In the genomic region with DNA sequence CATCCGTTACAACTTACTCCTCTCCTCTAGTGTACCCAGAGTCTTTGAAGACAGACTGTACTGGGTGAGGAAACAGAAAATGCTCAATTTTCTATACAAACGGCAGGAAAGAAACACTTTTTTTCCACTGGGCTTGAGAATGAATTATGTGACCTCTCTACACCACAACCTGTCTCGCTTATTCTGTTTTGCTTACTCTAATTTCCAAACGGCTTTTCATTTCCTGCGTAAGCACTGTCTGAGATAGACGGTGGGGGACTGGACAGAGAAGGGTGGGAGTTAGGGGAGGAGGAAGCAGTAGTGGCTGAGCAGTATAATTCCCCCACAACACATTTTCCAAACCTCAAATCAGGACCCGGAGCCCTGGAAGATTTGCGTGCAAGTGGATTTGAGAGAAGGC, we compare ENCODE assay signal across 17 cellular contexts.
DNase-seq lines count a peak whose midpoint lies in the region; ATAC-seq lines count a peak whose summit lies in the region.
"Had no signal": no experiment of that assay in that cellular context is flagged by ENCODE, and none has a peak within 500 bp of the region (broad histone marks: within the 10 kb centered on the region; RNA-seq: fewer than 3 reads in every experiment).

No MANE protein-coding gene starts in this region.

- peaks cover 3% of the 10 kb centered on the region for H3K36me3 Mint-ChIP-seq in activated naive CD4-positive, alpha-beta T cell treated with anti-CD3 and anti-CD28 coated beads, Interleukin-2, amount 50 U/mL, for 24 hours
- H3K36me3 Mint-ChIP-seq in T-helper 17 cell (ENCODE audit: low read depth): peaks cover 3% of the 10 kb centered on the region
- peaks cover 6% of the 10 kb centered on the region for H3K36me3 Mint-ChIP-seq in natural killer cell treated with Interleukin-12 subunit alpha and Interleukin-12 subunit beta and Interleukin-15 and Interleukin-18, amount 100 ng/mL, for 72 hours

- no peaks in the 10 kb centered on the region for H3K9me3 ChIP-seq in T-helper 17 cell (ENCODE audit: control insufficient read depth, low read length, poor library complexity, severe bottlenecking)

- H3K4me3 Mint-ChIP-seq in activated naive CD4-positive, alpha-beta T cell treated with anti-CD3 and anti-CD28 coated beads, Interleukin-2, amount 50 U/mL, for 24 hours: peak overlapping the region; percentile 38
- peak overlapping the region; percentile 77 for H3K4me3 Mint-ChIP-seq in T-helper 17 cell
- H3K4me3 Mint-ChIP-seq in natural killer cell treated with Interleukin-12 subunit alpha and Interleukin-12 subunit beta and Interleukin-15 and Interleukin-18, amount 100 ng/mL, for 72 hours: peak overlapping the region; percentile 1
- H3K4me3 Mint-ChIP-seq: B cell; CD8-positive, alpha-beta memory T cell; H9 had no signal

- H3K4me1 Mint-ChIP-seq in activated naive CD4-positive, alpha-beta T cell treated with anti-CD3 and anti-CD28 coated beads, Interleukin-2, amount 50 U/mL, for 24 hours: peaks cover 43% of the 10 kb centered on the region
- H3K4me1 Mint-ChIP-seq in T-helper 17 cell: peaks cover 28% of the 10 kb centered on the region
- H3K4me1 Mint-ChIP-seq in natural killer cell treated with Interleukin-12 subunit alpha and Interleukin-12 subunit beta and Interleukin-15 and Interleukin-18, amount 100 ng/mL, for 72 hours (ENCODE audit: low read depth in 2 of 2): peaks cover 33 to 46% of the 10 kb centered on the region in 2 donors
- H3K4me1 Mint-ChIP-seq: B cell had no signal

- peaks cover 5% of the 10 kb centered on the region for H3K9me3 Mint-ChIP-seq in activated naive CD4-positive, alpha-beta T cell treated with anti-CD3 and anti-CD28 coated beads, Interleukin-2, amount 50 U/mL, for 24 hours
- peaks cover 3% of the 10 kb centered on the region for H3K9me3 Mint-ChIP-seq in natural killer cell treated with Interleukin-12 subunit alpha and Interleukin-12 subunit beta and Interleukin-15 and Interleukin-18, amount 100 ng/mL, for 72 hours

- no peaks in the 10 kb centered on the region for H3K27me3 Mint-ChIP-seq in activated naive CD4-positive, alpha-beta T cell treated with anti-CD3 and anti-CD28 coated beads, Interleukin-2, amount 50 U/mL, for 24 hours
- peaks cover 12% of the 10 kb centered on the region for H3K27me3 Mint-ChIP-seq in T-helper 17 cell
- peaks cover 13 to 14% of the 10 kb centered on the region in 2 donors for H3K27me3 Mint-ChIP-seq in natural killer cell treated with Interleukin-12 subunit alpha and Interleukin-12 subunit beta and Interleukin-15 and Interleukin-18, amount 100 ng/mL, for 72 hours

- ATAC-seq in T-helper 17 cell (peak; percentile 28), HG02763 (IDR thresholded peaks at IDR 0.05; ENCODE audit: unreplicated experiment) (no peak)
- no peak for ATAC-seq in natural killer cell treated with Interleukin-12 subunit alpha and Interleukin-12 subunit beta and Interleukin-15 and Interleukin-18, amount 100 ng/mL, for 72 hours

- DNase-seq in NCI-H1092 treated with DMSO at 0.1 percent for 48 hours (lab: John Stamatoyannopoulos, UW): peak; percentile 28
- DNase-seq in NCI-H1092 (lab: John Stamatoyannopoulos, UW): no peak
- DNase-seq in activated naive CD4-positive, alpha-beta T cell treated with Interleukin-2 at 50 U/mL for 16 hours: no peak
- DNase-seq in T-helper 17 cell: no peak
- no peak for DNase-seq in natural killer cell treated with Interleukin-12 subunit alpha and Interleukin-12 subunit beta and Interleukin-15 and Interleukin-18, amount 100 ng/mL, for 72 hours (ENCODE audit: low spot score)
- DNase-seq in NCI-H526 (lab: John Stamatoyannopoulos, UW): no peak
- DNase-seq: CD8-positive, alpha-beta memory T cell; DMS79; H9; Karpas-422; MM.1S; NCI-H1105 treated with DMSO at 0.1 percent for 48 hours; NCI-H1694 treated with DMSO at 0.1 percent for 48 hours; NCI-H69 had no signal

- H3K27ac Mint-ChIP-seq in activated naive CD4-positive, alpha-beta T cell treated with anti-CD3 and anti-CD28 coated beads, Interleukin-2, amount 50 U/mL, for 24 hours: no peak overlapping the region
- peak overlapping the region; percentile 37 for H3K27ac Mint-ChIP-seq in T-helper 17 cell
- no peak overlapping the region for H3K27ac Mint-ChIP-seq in natural killer cell treated with Interleukin-12 subunit alpha and Interleukin-12 subunit beta and Interleukin-15 and Interleukin-18, amount 100 ng/mL, for 72 hours
- H3K27ac Mint-ChIP-seq: B cell had no signal

Comparison
In these comparisons a context has a peak if more than half of its experiments do, and no peak if none do; other contexts are left out.
1. H3K4me3 Mint-ChIP-seq: peak in every context shown above with its lines; median percentile 77 in T-helper 17 cell; 38 in activated naive CD4-positive, alpha-beta T cell treated with anti-CD3 and anti-CD28 coated beads, Interleukin-2, amount 50 U/mL, for 24 hours; 1 in natural killer cell treated with Interleukin-12 subunit alpha and Interleukin-12 subunit beta and Interleukin-15 and Interleukin-18, amount 100 ng/mL, for 72 hours.